In the genomic region with DNA sequence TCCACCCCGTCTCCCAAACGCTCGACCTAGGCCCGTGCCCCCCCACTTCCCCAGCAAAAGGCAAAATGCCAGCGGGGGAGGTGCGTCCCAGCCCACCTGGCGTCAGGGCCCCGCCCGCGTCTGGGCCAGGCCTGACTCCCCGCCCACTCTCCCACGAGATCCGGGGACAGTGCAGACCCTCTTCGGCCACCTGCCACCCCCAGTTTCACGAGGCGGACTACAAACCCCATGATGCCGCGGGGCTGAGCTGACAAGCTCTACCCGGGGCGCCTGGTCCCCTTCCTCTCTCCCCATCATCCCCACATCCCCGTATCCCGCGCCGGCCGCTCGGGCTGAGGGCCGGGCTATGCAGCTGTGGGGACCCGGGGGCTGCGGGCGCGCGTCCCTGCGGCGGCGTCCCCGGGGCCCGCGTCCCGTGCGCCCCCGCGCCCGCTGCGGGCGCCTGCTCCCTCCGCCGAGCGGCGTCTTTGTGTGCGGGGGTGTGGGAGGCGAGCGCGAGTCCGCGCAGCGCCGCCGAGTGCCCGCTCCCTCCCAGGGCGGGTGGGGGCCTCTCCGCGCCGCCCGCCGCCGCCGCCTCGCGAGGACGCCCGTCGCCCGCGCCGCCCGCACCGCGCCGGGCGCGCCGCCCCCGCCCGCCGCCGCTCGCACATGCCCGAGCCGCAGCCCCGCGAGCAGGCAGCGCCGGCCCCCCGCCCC, we compare ENCODE assay signal across 1 cellular context.
TF ChIP-seq lines count a peak whose summit lies in the region.

TSS of gene ANKRD13B (plus strand) at position 283 of the 696 bp plus-strand sequence. CDS start 490 bp downstream, outside the sequence.

TF ChIP-seq in HepG2, 621 proteins besides CTCF, POLR2A, EP300 and RAD21 (continued from another document):
- TF ChIP-seq, protein P1, sequence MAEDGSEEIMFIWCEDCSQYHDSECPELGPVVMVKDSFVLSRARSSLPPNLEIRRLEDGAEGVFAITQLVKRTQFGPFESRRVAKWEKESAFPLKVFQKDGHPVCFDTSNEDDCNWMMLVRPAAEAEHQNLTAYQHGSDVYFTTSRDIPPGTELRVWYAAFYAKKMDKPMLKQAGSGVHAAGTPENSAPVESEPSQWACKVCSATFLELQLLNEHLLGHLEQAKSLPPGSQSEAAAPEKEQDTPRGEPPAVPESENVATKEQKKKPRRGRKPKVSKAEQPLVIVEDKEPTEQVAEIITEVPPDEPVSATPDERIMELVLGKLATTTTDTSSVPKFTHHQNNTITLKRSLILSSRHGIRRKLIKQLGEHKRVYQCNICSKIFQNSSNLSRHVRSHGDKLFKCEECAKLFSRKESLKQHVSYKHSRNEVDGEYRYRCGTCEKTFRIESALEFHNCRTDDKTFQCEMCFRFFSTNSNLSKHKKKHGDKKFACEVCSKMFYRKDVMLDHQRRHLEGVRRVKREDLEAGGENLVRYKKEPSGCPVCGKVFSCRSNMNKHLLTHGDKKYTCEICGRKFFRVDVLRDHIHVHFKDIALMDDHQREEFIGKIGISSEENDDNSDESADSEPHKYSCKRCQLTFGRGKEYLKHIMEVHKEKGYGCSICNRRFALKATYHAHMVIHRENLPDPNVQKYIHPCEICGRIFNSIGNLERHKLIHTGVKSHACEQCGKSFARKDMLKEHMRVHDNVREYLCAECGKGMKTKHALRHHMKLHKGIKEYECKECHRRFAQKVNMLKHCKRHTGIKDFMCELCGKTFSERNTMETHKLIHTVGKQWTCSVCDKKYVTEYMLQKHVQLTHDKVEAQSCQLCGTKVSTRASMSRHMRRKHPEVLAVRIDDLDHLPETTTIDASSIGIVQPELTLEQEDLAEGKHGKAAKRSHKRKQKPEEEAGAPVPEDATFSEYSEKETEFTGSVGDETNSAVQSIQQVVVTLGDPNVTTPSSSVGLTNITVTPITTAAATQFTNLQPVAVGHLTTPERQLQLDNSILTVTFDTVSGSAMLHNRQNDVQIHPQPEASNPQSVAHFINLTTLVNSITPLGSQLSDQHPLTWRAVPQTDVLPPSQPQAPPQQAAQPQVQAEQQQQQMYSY (CRISPR knock-in tag; IDR thresholded peaks at IDR 0.05) = 0 out of 2 replicates have a peak, but pooled peaks have one; percentile 15
- TF ChIP-seq ZNF800 (CRISPR knock-in tag; IDR thresholded peaks at IDR 0.05) = no peak
TF ChIP-seq in HepG2: peak in this region for 20.
